ENCODE assay signal across 39 cellular contexts in genomic region chr1:152247316-152247715, GRCh38. TPM values are rescaled to one million over a fixed set of nuclear protein-coding genes. Genes with fewer than 3 reads are reported as not detected.
"Had no signal": no experiment of that assay in that cellular context is flagged by ENCODE, and none has a peak within 500 bp of the region (broad histone marks: within the 10 kb centered on the region; RNA-seq: fewer than 3 reads in every experiment).

No MANE protein-coding gene starts in this region.

- H3K36me3 ChIP-seq: MG63 had no signal

- DNase-seq: Karpas-422, Kasumi-1, KG1, MG63, MM.1S, MV-4-11, NCI-H1048, NCI-H1092, NCI-H1092 treated with DMSO at 0.1 percent for 48 hours, NCI-H1105, NCI-H1105 treated with DMSO at 0.1 percent for 48 hours, NCI-H1417, NCI-H1417 treated with DMSO at 0.1 percent for 48 hours, NCI-H1436, NCI-H1436 treated with DMSO at 0.1 percent for 48 hours, NCI-H146, NCI-H1694, NCI-H1694 treated with DMSO at 0.1 percent for 48 hours, NCI-H187, NCI-H187 treated with DMSO at 0.1 percent for 48 hours, NCI-H1930, NCI-H2029, NCI-H2029 treated with DMSO at 0.1 percent for 48 hours, NCI-H2081, NCI-H2081 treated with DMSO at 0.1 percent for 48 hours, NCI-H2107, NCI-H2171, NCI-H2171 treated with DMSO at 0.1 percent for 48 hours, NCI-H2227 treated with DMSO at 0.1 percent for 48 hours, NCI-H226, NCI-H345, NCI-H446, NCI-H446 treated with DMSO at 0.1 percent for 48 hours, NCI-H510A had no signal

- H3K27ac ChIP-seq: KMS-11 had no signal

- H3K9ac ChIP-seq: KMS-11 had no signal

- H3K9me3 ChIP-seq: MG63 had no signal

- H3K4me3 ChIP-seq: MG63 had no signal

- H3K4me2 ChIP-seq: KMS-11 had no signal

RNA-seq across cellular contexts. Expression of gene HRNR, which starts 23.3 kb away (rescaled TPM):
- total RNA-seq: LHCN-M2, M059J, MCF 10A, NCI-H460 had no signal
